In genomic region chr4:173025131-173025530, GRCh38 we compare ENCODE assay signal across 7 cellular contexts.
A peak's percentile ranks its signal among the peaks of the same experiment; 100 is the strongest.
DNase-seq lines count a peak whose midpoint lies in the region; ATAC-seq and TF ChIP-seq lines count a peak whose summit lies in the region.

No MANE protein-coding gene starts in this region.

- no peaks in the 10 kb centered on the region for H3K36me3 ChIP-seq in DOHH2 (ENCODE audit: control insufficient read depth, low read length)

- H3K4me1 Mint-ChIP-seq in activated naive CD8-positive, alpha-beta T cell treated with anti-CD3 and anti-CD28 coated beads, Interleukin-2, amount 10 ng/mL, durations not matched to agents 7 days and 5 days = peaks cover 4% of the 10 kb centered on the region

- POLR2A ChIA-PET in activated naive CD8-positive, alpha-beta T cell treated with anti-CD3 and anti-CD28 coated beads, Interleukin-2, amount 10 ng/mL, durations not matched to agents 7 days and 5 days (lab: Charles Lee) = no interaction called here

- intact Hi-C loops in left ventricle myocardium superior (cut with micrococcal nuclease) (loop anchor here (5.0 kb wide), 1 partner anchor 232 kb away; no protein-coding TSS in a partner anchor), sciatic nerve (cut with DNase I) (no loop called here)

- no peaks in the 10 kb centered on the region for H3K9me2 ChIP-seq in DOHH2 (replicated peaks; ENCODE audit: control insufficient read depth, low read length)

- H3K4me3 ChIP-seq in DOHH2 (ENCODE audit: low read length) = no peak overlapping the region

- H3K79me2 ChIP-seq in DOHH2 (ENCODE audit: control insufficient read depth, low read length) = no peaks in the 10 kb centered on the region

- H3K4me1 ChIP-seq in DOHH2 (ENCODE audit: control insufficient read depth, low read length) = peaks cover 3% of the 10 kb centered on the region; the same call in 1 of the 2 replicates

- no peaks in the 10 kb centered on the region for H3F3A ChIP-seq in DOHH2 (ENCODE audit: control insufficient read depth, insufficient read depth)

- no peaks in the 10 kb centered on the region for H4K20me1 ChIP-seq in DOHH2 (ENCODE audit: control insufficient read depth, insufficient read depth, low read depth, low read length)

- H3K27ac Mint-ChIP-seq in activated naive CD8-positive, alpha-beta T cell treated with anti-CD3 and anti-CD28 coated beads, Interleukin-2, amount 10 ng/mL, durations not matched to agents 7 days and 5 days = no peak overlapping the region

- H3K27me3 Mint-ChIP-seq in activated naive CD8-positive, alpha-beta T cell treated with anti-CD3 and anti-CD28 coated beads, Interleukin-2, amount 10 ng/mL, durations not matched to agents 7 days and 5 days = peaks cover 7% of the 10 kb centered on the region

- no peaks in the 10 kb centered on the region for H3K36me3 Mint-ChIP-seq in activated naive CD8-positive, alpha-beta T cell treated with anti-CD3 and anti-CD28 coated beads, Interleukin-2, amount 10 ng/mL, durations not matched to agents 7 days and 5 days

- no peaks in the 10 kb centered on the region for H3K9me3 Mint-ChIP-seq in activated naive CD8-positive, alpha-beta T cell treated with anti-CD3 and anti-CD28 coated beads, Interleukin-2, amount 10 ng/mL, durations not matched to agents 7 days and 5 days

- H3K4me3 Mint-ChIP-seq in activated naive CD8-positive, alpha-beta T cell treated with anti-CD3 and anti-CD28 coated beads, Interleukin-2, amount 10 ng/mL, durations not matched to agents 7 days and 5 days = no peak overlapping the region

- no peaks in the 10 kb centered on the region for H3K9me3 ChIP-seq in DOHH2 (ENCODE audit: control insufficient read depth, insufficient read depth, low read length)

- no peak overlapping the region for H3K27ac ChIP-seq in DOHH2 (ENCODE audit: low read depth, low read length)

- DNase-seq in NCI-H2227 treated with DMSO at 0.1 percent for 48 hours (lab: John Stamatoyannopoulos, UW) (peak; percentile 11), left ventricle myocardium superior (no peak), sciatic nerve (ENCODE audit: low spot score) (no peak)
- DNase-seq in activated naive CD8-positive, alpha-beta T cell treated with anti-CD3 and anti-CD28 coated beads, Interleukin-2, amount 10 ng/mL, durations not matched to agents 7 days and 5 days = no peak

- no peaks in the 10 kb centered on the region for H3K27me3 ChIP-seq in DOHH2 (ENCODE audit: control insufficient read depth, low read length)

- no peak overlapping the region for H3K4me2 ChIP-seq in DOHH2 (ENCODE audit: low read length)

- TF ChIP-seq CTCF in DOHH2 (IDR thresholded peaks at IDR 0.05; ENCODE audit: low read depth, low read length, poor library complexity, severe bottlenecking) = peak; percentile 81

- ATAC-seq in GM19324 (IDR thresholded peaks at IDR 0.05; ENCODE audit: low FRiP score, unreplicated experiment) = peak; percentile 63
- ATAC-seq in HG03175 (IDR thresholded peaks at IDR 0.05; ENCODE audit: unreplicated experiment) = peak; percentile 92
- peak; percentile 71 for ATAC-seq in activated naive CD8-positive, alpha-beta T cell treated with anti-CD3 and anti-CD28 coated beads, Interleukin-2, amount 10 ng/mL, durations not matched to agents 7 days and 5 days (ENCODE audit: low read depth)
- ATAC-seq in left ventricle myocardium superior = peak; percentile 80
- ATAC-seq in sciatic nerve = peak; percentile 79
